Comparison of ENCODE assay signal across 24 cellular contexts in the genomic region with DNA sequence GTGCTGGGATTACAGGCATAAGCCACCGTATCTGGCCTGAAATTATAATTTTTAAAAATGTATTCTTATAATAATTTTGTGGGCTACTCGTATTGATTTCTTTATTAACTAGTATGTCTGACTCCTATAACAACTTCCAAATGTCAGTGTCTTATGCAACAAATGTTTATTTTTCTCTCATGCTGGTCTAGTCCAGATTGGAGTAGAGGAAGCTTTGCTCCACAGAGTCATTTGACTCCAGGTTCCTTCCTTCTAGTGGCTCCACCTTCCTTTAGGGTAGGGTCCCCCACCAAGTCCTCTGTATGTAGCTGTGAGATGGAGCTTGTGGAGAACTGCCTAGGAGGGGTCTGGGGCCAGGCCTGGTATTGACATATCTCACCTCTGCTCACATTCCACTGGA. TPM values are rescaled to one million over a fixed set of nuclear protein-coding genes. Genes with fewer than 3 reads are reported as not detected.
"Had no signal": no experiment of that assay in that cellular context is flagged by ENCODE, and none has a peak within 500 bp of the region (broad histone marks: within the 10 kb centered on the region; RNA-seq: fewer than 3 reads in every experiment).

No MANE protein-coding gene starts in this region.

- H2AFZ ChIP-seq: hepatocyte, parathyroid adenoma had no signal

- H3K27me3 Mint-ChIP-seq: activated naive CD8-positive, alpha-beta T cell; natural killer cell treated with Interleukin-12 subunit alpha and Interleukin-12 subunit beta and Interleukin-15 and Interleukin-18, amount 100 ng/mL, for 72 hours; stimulated activated naive CD8-positive, alpha-beta T cell treated with anti-CD3 and anti-CD28 coated beads, Interleukin-15, Interleukin-2, amounts not matched to agents 100 ng/mL and 50 ng/mL, for 24 hours had no signal

- ATAC-seq: natural killer cell treated with Interleukin-12 subunit alpha and Interleukin-12 subunit beta and Interleukin-15 and Interleukin-18, amount 100 ng/mL, for 72 hours; right cardiac atrium; WTC11 had no signal

- H3K9me3 Mint-ChIP-seq: immature natural killer cell; natural killer cell treated with Interleukin-12 subunit alpha and Interleukin-12 subunit beta and Interleukin-15 and Interleukin-18, amount 100 ng/mL, for 72 hours; stimulated activated naive CD8-positive, alpha-beta T cell treated with anti-CD3 and anti-CD28 coated beads, Interleukin-15, Interleukin-2, amounts not matched to agents 100 ng/mL and 50 ng/mL, for 24 hours; WTC11 had no signal

- H3K36me3 ChIP-seq: adrenal gland, ascending aorta, brain microvascular endothelial cell, thyroid gland had no signal

- H3K9ac ChIP-seq: parathyroid adenoma had no signal

- H3K9me3 ChIP-seq: adrenal gland, ascending aorta, neutrophil, thyroid gland had no signal

- H3K27ac Mint-ChIP-seq: activated naive CD8-positive, alpha-beta T cell; immature natural killer cell; natural killer cell treated with Interleukin-12 subunit alpha and Interleukin-12 subunit beta and Interleukin-15 and Interleukin-18, amount 100 ng/mL, for 72 hours; stimulated activated naive CD8-positive, alpha-beta T cell treated with anti-CD3 and anti-CD28 coated beads, Interleukin-15, Interleukin-2, amounts not matched to agents 100 ng/mL and 50 ng/mL, for 24 hours; WTC11 had no signal

- H3K36me3 Mint-ChIP-seq: activated naive CD8-positive, alpha-beta T cell; immature natural killer cell; natural killer cell treated with Interleukin-12 subunit alpha and Interleukin-12 subunit beta and Interleukin-15 and Interleukin-18, amount 100 ng/mL, for 72 hours had no signal

- H3K4me3 ChIP-seq: adrenal gland, ascending aorta, hepatocyte, thyroid gland had no signal

- H3K27me3 ChIP-seq: adrenal gland, ascending aorta, brain microvascular endothelial cell, hepatocyte, neutrophil, thyroid gland had no signal

- H3K27ac ChIP-seq: adrenal gland, ascending aorta, brain microvascular endothelial cell, hepatocyte, neutrophil, parathyroid adenoma, thyroid gland had no signal

- H3K4me1 ChIP-seq: adrenal gland, ascending aorta, parathyroid adenoma had no signal

- H3K4me2 ChIP-seq: hepatocyte had no signal

- H3K4me3 Mint-ChIP-seq: activated naive CD8-positive, alpha-beta T cell; immature natural killer cell; natural killer cell treated with Interleukin-12 subunit alpha and Interleukin-12 subunit beta and Interleukin-15 and Interleukin-18, amount 100 ng/mL, for 72 hours; stimulated activated naive CD8-positive, alpha-beta T cell treated with anti-CD3 and anti-CD28 coated beads, Interleukin-15, Interleukin-2, amounts not matched to agents 100 ng/mL and 50 ng/mL, for 24 hours; WTC11 had no signal

- DNase-seq: activated CD4-positive, alpha-beta T cell treated with anti-CD3 and anti-CD28 coated beads, Interleukin-2, amount 50 U/mL, for 48 hours; activated CD8-positive, alpha-beta memory T cell treated with anti-CD3 and anti-CD28 coated beads, Interleukin-2, amount 50 U/mL, for 48 hours; activated naive CD4-positive, alpha-beta T cell; adrenal gland; brain microvascular endothelial cell; central memory CD4-positive, alpha-beta T cell; effector memory CD4-positive, alpha-beta T cell; glutamatergic neuron; immature natural killer cell; kidney glomerular epithelial cell; midbrain; right cardiac atrium; stimulated activated CD4-positive, alpha-beta T cell treated with anti-CD3 and anti-CD28 coated beads, Interleukin-4, amount 100 ng/mL, for 24 hours; substantia nigra; T-helper 9 cell; thyroid gland had no signal

- H3K4me1 Mint-ChIP-seq: immature natural killer cell, WTC11 had no signal

RNA-seq across cellular contexts. Expression of a gene that starts 8.7 kb away (rescaled TPM):
- total RNA-seq: ascending aorta had no signal
